Comparison of ENCODE assay signal across 13 cellular contexts in genomic region chr15:41825572-41826535, GRCh38. TPM values are rescaled to one million over a fixed set of nuclear protein-coding genes. Genes with fewer than 3 reads are reported as not detected.
DNase-seq lines count a peak whose midpoint lies in the region; ATAC-seq and TF ChIP-seq lines count a peak whose summit lies in the region.
"Had no signal": no experiment of that assay in that cellular context is flagged by ENCODE, and none has a peak within 500 bp of the region (broad histone marks: within the 10 kb centered on the region; RNA-seq: fewer than 3 reads in every experiment).

No MANE protein-coding gene starts in this region.

- peaks cover 19% of the 10 kb centered on the region for H3K4me1 Mint-ChIP-seq in activated T-cell treated with anti-CD3 and anti-CD28 coated beads, Interleukin-2, amount 50 U/mL, for 4 hours (ENCODE audit: low read depth)
- peaks cover 22 to 34% (median 32%) of the 10 kb centered on the region in 3 donors for H3K4me1 Mint-ChIP-seq in T-cell
- H3K4me1 Mint-ChIP-seq in progenitor cell of endocrine pancreas (ENCODE audit: low read depth): peaks cover 8% of the 10 kb centered on the region

- no peaks in the 10 kb centered on the region for H3K27me3 Mint-ChIP-seq in activated T-cell treated with anti-CD3 and anti-CD28 coated beads, Interleukin-2, amount 50 U/mL, for 4 hours (ENCODE audit: low read depth)
- H3K27me3 Mint-ChIP-seq in T-cell: no peaks in the 10 kb centered on the region
- H3K27me3 Mint-ChIP-seq in progenitor cell of endocrine pancreas: peaks cover 13% of the 10 kb centered on the region

- peaks cover 8% of the 10 kb centered on the region for H3K36me3 Mint-ChIP-seq in activated T-cell treated with anti-CD3 and anti-CD28 coated beads, Interleukin-2, amount 50 U/mL, for 4 hours (ENCODE audit: insufficient read depth)
- H3K36me3 Mint-ChIP-seq in T-cell: peaks cover 12% of the 10 kb centered on the region
- peaks cover 9% of the 10 kb centered on the region for H3K36me3 Mint-ChIP-seq in progenitor cell of endocrine pancreas (ENCODE audit: insufficient read depth)

- no peak for DNase-seq in activated T-cell treated with anti-CD3 and anti-CD28 coated beads, Interleukin-2, amount 50 U/mL, for 4 hours
- no peak for DNase-seq in activated T-cell treated with anti-CD3 and anti-CD28 coated beads, Interleukin-2, amount 50 U/mL, for 48 hours
- no peak for DNase-seq in T-cell
- DNase-seq in epithelial cell of prostate (ENCODE audit: low read depth, low spot score): no peak
- no peak for DNase-seq in progenitor cell of endocrine pancreas (ENCODE audit: low spot score, unreplicated experiment)
- DNase-seq in SK-N-DZ (ENCODE audit: low spot score): no peak
- no peak for DNase-seq in NAMALWA (ENCODE audit: low spot score)
- DNase-seq: activated CD4-positive, alpha-beta T cell treated with anti-CD3 and anti-CD28 coated beads for 1 hour; activated gamma-delta T cell; NCI-H446 had no signal

- H3K27ac ChIP-seq in epithelial cell of prostate: peak overlapping the region; percentile 80
- H3K27ac ChIP-seq: neutrophil had no signal

- H3K27ac Mint-ChIP-seq in T-cell: peak overlapping the region in 1 of 2 donors; percentile 64
- peak overlapping the region; percentile 44 for H3K27ac Mint-ChIP-seq in progenitor cell of endocrine pancreas

- CTCF ChIA-PET in T-cell (lab: Charles Lee): interaction anchor here (0.8 to 0.9 kb wide), 2 partner anchors 14 to 15 kb away, joined by 3 to 4 read pairs; no protein-coding TSS in a partner anchor

- POLR2A ChIA-PET in T-cell (lab: Charles Lee): interaction anchor here in 1 of 2 donors (0.5 kb wide), 1 partner anchor 109 kb away, joined by 5 read pairs; no protein-coding TSS in a partner anchor

- H3K9me3 Mint-ChIP-seq in activated T-cell treated with anti-CD3 and anti-CD28 coated beads, Interleukin-2, amount 50 U/mL, for 4 hours: no peaks in the 10 kb centered on the region
- H3K9me3 Mint-ChIP-seq in T-cell (no peaks in the 10 kb centered on the region), progenitor cell of endocrine pancreas (ENCODE audit: low read depth) (no peaks in the 10 kb centered on the region)

- no peak for TF ChIP-seq CTCF in progenitor cell of endocrine pancreas (IDR thresholded peaks at IDR 0.05; ENCODE audit: unreplicated experiment)

- no peak for ATAC-seq in activated T-cell treated with anti-CD3 and anti-CD28 coated beads, Interleukin-2, amount 50 U/mL, for 4 hours
- ATAC-seq in T-cell (replicated peaks in 1 of 4): no peak
- ATAC-seq in HG03175 (IDR thresholded peaks at IDR 0.05; ENCODE audit: unreplicated experiment): no peak
- ATAC-seq: left lobe of liver had no signal

- H3K4me3 Mint-ChIP-seq in activated T-cell treated with anti-CD3 and anti-CD28 coated beads, Interleukin-2, amount 50 U/mL, for 4 hours: peak overlapping the region; percentile 67
- H3K4me3 Mint-ChIP-seq in T-cell: peak overlapping the region; percentile 73 to 95 (median 91)
- peak overlapping the region; percentile 61 for H3K4me3 Mint-ChIP-seq in progenitor cell of endocrine pancreas (ENCODE audit: low read depth)

RNA-seq across cellular contexts. Expression of gene JMJD7, which starts 2.0 kb away (rescaled TPM):
- total RNA-seq in activated T-cell treated with anti-CD3 and anti-CD28 coated beads, Interleukin-2, amount 50 U/mL, for 4 hours: 10 to 100 TPM in 1 of 3 donors, 1 to 10 TPM in 2; 8.4 to 11.7 (median 8.8) TPM
- total RNA-seq in T-cell: 10 to 100 TPM; 35.8 to 72.7 (median 45.3) TPM
- total RNA-seq in progenitor cell of endocrine pancreas: 18.0 and 26.2 TPM in 2 replicates
- polyA plus RNA-seq in SK-N-DZ (2014; cell fraction: cytosol; rRNA removed): 9.5 and 10.0 TPM in 2 replicates
- polyA plus RNA-seq in SK-N-DZ (2014; cell fraction: nucleus; rRNA removed): 25.2 and 26.4 TPM in 2 replicates

RNA-seq across cellular contexts. Expression of gene PLA2G4B, which starts 12.8 kb away (rescaled TPM):
- total RNA-seq in activated T-cell treated with anti-CD3 and anti-CD28 coated beads, Interleukin-2, amount 50 U/mL, for 4 hours: 1 to 10 TPM; 3.6 to 5.5 (median 4.9) TPM
- total RNA-seq in T-cell (10 to 100 TPM; 32.0 to 55.8 (median 44.9) TPM), progenitor cell of endocrine pancreas (13.1 and 13.8 TPM in 2 replicates)
- polyA plus RNA-seq in SK-N-DZ (2014; cell fraction: cytosol; rRNA removed): 1.4 and 1.7 TPM in 2 replicates
- 36.4 and 46.9 TPM in 2 replicates for polyA plus RNA-seq in SK-N-DZ (2014; cell fraction: nucleus; rRNA removed)

RNA-seq across cellular contexts. Expression of gene MAPKBP1, which starts 51.6 kb away (rescaled TPM):
- total RNA-seq in activated T-cell treated with anti-CD3 and anti-CD28 coated beads, Interleukin-2, amount 50 U/mL, for 4 hours: 10 to 100 TPM; 21.9 to 23.3 (median 22.5) TPM
- total RNA-seq in T-cell: 10 to 100 TPM; 37.0 to 44.8 (median 38.2) TPM
- 28.9 TPM in 2 replicates for total RNA-seq in progenitor cell of endocrine pancreas
- 6.4 and 8.6 TPM in 2 replicates for polyA plus RNA-seq in SK-N-DZ (2014; cell fraction: cytosol; rRNA removed)
- 20.7 and 31.7 TPM in 2 replicates for polyA plus RNA-seq in SK-N-DZ (2014; cell fraction: nucleus; rRNA removed)
